In the genomic region with DNA sequence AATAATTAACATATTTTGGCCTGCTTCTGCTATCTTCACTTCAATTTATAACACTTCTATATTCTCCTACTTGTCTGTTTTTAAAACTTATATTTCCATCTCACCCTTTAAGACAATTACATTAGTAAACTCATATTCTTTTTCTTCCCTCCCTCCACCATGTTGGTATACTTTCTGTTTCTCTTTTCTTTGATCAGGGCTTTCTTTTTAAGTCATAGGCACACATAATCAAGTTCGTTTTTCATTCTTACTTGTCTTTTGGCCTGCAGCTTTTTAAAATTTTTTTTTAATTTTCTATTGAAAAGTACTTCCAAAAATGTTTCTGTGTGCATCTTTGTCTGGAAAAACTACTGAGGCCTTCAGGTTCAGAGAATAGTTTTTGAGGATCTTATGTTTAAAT, we compare ENCODE assay signal across 1 cellular context.
TF ChIP-seq lines count a peak whose summit lies in the region.

No MANE protein-coding gene starts in this region.

TF ChIP-seq in SK-N-SH treated with all-trans-retinoic acid at 6 μM for 48 hours, 23 proteins besides CTCF, POLR2A, EP300 and RAD21 (continued from another document):
- TF ChIP-seq, protein P1, sequence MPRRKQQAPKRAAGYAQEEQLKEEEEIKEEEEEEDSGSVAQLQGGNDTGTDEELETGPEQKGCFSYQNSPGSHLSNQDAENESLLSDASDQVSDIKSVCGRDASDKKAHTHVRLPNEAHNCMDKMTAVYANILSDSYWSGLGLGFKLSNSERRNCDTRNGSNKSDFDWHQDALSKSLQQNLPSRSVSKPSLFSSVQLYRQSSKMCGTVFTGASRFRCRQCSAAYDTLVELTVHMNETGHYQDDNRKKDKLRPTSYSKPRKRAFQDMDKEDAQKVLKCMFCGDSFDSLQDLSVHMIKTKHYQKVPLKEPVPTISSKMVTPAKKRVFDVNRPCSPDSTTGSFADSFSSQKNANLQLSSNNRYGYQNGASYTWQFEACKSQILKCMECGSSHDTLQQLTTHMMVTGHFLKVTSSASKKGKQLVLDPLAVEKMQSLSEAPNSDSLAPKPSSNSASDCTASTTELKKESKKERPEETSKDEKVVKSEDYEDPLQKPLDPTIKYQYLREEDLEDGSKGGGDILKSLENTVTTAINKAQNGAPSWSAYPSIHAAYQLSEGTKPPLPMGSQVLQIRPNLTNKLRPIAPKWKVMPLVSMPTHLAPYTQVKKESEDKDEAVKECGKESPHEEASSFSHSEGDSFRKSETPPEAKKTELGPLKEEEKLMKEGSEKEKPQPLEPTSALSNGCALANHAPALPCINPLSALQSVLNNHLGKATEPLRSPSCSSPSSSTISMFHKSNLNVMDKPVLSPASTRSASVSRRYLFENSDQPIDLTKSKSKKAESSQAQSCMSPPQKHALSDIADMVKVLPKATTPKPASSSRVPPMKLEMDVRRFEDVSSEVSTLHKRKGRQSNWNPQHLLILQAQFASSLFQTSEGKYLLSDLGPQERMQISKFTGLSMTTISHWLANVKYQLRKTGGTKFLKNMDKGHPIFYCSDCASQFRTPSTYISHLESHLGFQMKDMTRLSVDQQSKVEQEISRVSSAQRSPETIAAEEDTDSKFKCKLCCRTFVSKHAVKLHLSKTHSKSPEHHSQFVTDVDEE (CRISPR knock-in tag; IDR thresholded peaks at IDR 0.05), result no peak
- TF ChIP-seq RARB (CRISPR knock-in tag; IDR thresholded peaks at IDR 0.05), result no peak
